1 cellular context compared by ENCODE assay signal in genomic region chr17:4156750-4157381, GRCh38.
TF ChIP-seq lines count a peak whose summit lies in the region.

No MANE protein-coding gene starts in this region.

TF ChIP-seq in HepG2, 621 proteins besides CTCF, POLR2A, EP300 and RAD21 (continued from another document):
- TF ChIP-seq HCFC1 (IDR thresholded peaks at IDR 0.05; ENCODE audit: low read depth, low read length): no peak
- TF ChIP-seq ZHX1 (CRISPR knock-in tag; IDR thresholded peaks at IDR 0.05; ENCODE audit: low read depth): no peak
- TF ChIP-seq MYC (CRISPR knock-in tag; IDR thresholded peaks at IDR 0.05; ENCODE audit: borderline replicate concordance): no peak
